ENCODE assay signal across 18 cellular contexts in the genomic region with DNA sequence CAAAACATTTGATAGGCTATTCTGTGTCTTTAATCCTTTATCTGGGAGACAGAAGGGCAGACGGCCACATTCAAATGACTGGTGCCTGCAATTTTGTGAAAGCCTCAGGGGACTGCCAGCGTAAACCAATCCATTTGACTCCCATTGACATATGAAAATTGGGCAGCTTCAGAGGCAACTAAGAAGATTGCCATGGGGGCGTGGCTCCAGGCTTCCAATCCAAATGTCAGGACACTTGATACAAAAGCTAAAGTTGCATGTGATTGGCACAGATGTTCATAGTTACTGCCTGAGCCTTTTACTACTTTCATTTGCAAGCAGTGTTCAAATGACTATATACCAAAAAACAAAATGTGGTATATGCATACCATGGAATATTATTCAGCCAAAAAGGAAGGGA. TPM values are rescaled to one million over a fixed set of nuclear protein-coding genes. Genes with fewer than 3 reads are reported as not detected.
DNase-seq lines count a peak whose midpoint lies in the region; ATAC-seq and TF ChIP-seq lines count a peak whose summit lies in the region.
"Had no signal": no experiment of that assay in that cellular context is flagged by ENCODE, and none has a peak within 500 bp of the region (broad histone marks: within the 10 kb centered on the region; RNA-seq: fewer than 3 reads in every experiment).

No MANE protein-coding gene starts in this region.

- no peak overlapping the region for H3K27ac ChIP-seq in endodermal cell (ENCODE audit: low read depth, low read length)
- H3K27ac ChIP-seq: pancreas, testis had no signal

- H3K27me3 Mint-ChIP-seq in Calu3 (ENCODE audit: unreplicated experiment) (no peaks in the 10 kb centered on the region), endodermal cell (ENCODE audit: insufficient read depth) (no peaks in the 10 kb centered on the region)

- POLR2A ChIA-PET in HEK293T (lab: Yijun Ruan, JAX) = no interaction called here

- H3K9me3 Mint-ChIP-seq in Calu3 (ENCODE audit: low read depth, unreplicated experiment) (no peaks in the 10 kb centered on the region), endodermal cell (no peaks in the 10 kb centered on the region)
- H3K9me3 Mint-ChIP-seq: T-helper 1 cell treated with Interleukin-12 subunit alpha and Interleukin-12 subunit beta and Interleukin-4 antibody, amounts not matched to agents 30 μg/mL and 1 μg/mL, for 36 hours had no signal

- H3K9ac ChIP-seq in endodermal cell (ENCODE audit: extremely low read depth, low read length, poor library complexity, severe bottlenecking) = no peak overlapping the region

- intact Hi-C loops in Calu3 (cut with micrococcal nuclease; ENCODE audit: unreplicated experiment) = loop anchor here (2.0 kb wide), 1 partner anchor 73 kb away; no protein-coding TSS in a partner anchor

- WGBS in endodermal cell (ENCODE audit: insufficient coverage in 1 of 2, insufficient read length in 1 of 2), 2 experiments = 83 to 84% methylated on average over 3 of the region's 3 CpGs

- H3K4me3 Mint-ChIP-seq in Calu3 (ENCODE audit: low read depth, unreplicated experiment) (no peak overlapping the region), endodermal cell (no peak overlapping the region)
- H3K4me3 Mint-ChIP-seq: T-helper 1 cell treated with Interleukin-12 subunit alpha and Interleukin-12 subunit beta and Interleukin-4 antibody, amounts not matched to agents 30 μg/mL and 1 μg/mL, for 36 hours had no signal

- no peak for ATAC-seq in GM21723 (IDR thresholded peaks at IDR 0.05; ENCODE audit: unreplicated experiment)

- H3K9me3 ChIP-seq in endodermal cell (ENCODE audit: control insufficient read depth, low read length) = no peaks in the 10 kb centered on the region
- H3K9me3 ChIP-seq: pancreas, testis had no signal

- H3K4me1 ChIP-seq in endodermal cell (ENCODE audit: control insufficient read depth, insufficient read depth, low read length) = no peaks in the 10 kb centered on the region
- H3K4me1 ChIP-seq: pancreas had no signal

- DNase-seq in Calu3 = peak; percentile 13
- DNase-seq in HEK293T (ENCODE audit: extremely low spot score) = no peak
- peak; percentile 96 to 98 for DNase-seq in NCI-H524 (lab: John Stamatoyannopoulos, UW)
- DNase-seq in endodermal cell = peak; percentile 52
- no peak for DNase-seq in ureter (ENCODE audit: low spot score)
- no peak for DNase-seq in cortex of kidney (lab: John Stamatoyannopoulos, UW)
- DNase-seq in NK-92 treated with Interleukin-12 subunit alpha and Interleukin-12 subunit beta, amount 100 ng/mL, for 24 hours (lab: John Stamatoyannopoulos, UW) = no peak
- DNase-seq: activated effector memory CD4-positive, alpha-beta T cell treated with anti-CD3 and anti-CD28 coated beads, Interleukin-2, amount 50 U/mL, for 16 hours; amygdala; cerebellar nuclear complex; pancreas; stimulated activated CD4-positive, alpha-beta T cell treated with anti-CD3 and anti-CD28 coated beads, Interleukin-4, amount 100 ng/mL, for 24 hours; stimulated activated CD8-positive, alpha-beta memory T cell treated with anti-CD3 and anti-CD28 coated beads, Interleukin-4, amount 100 ng/mL, for 48 hours; testis had no signal

- H3K4me1 Mint-ChIP-seq in Calu3 (ENCODE audit: low read depth, unreplicated experiment) (peaks cover 33% of the 10 kb centered on the region), endodermal cell (no peaks in the 10 kb centered on the region)

- no peak overlapping the region for H3K4me3 ChIP-seq in endodermal cell (ENCODE audit: low read length)
- H3K4me3 ChIP-seq: pancreas, testis had no signal

- TF ChIP-seq CTCF in Calu3 (IDR thresholded peaks at IDR 0.05; ENCODE audit: unreplicated experiment) (no peak), endodermal cell (conservative IDR thresholded peaks at IDR 0.05) (no peak)

- H3K36me3 Mint-ChIP-seq in Calu3 (ENCODE audit: insufficient read depth, unreplicated experiment) (peaks cover 12% of the 10 kb centered on the region), endodermal cell (ENCODE audit: low read depth) (no peaks in the 10 kb centered on the region)

- no peak overlapping the region for H3K27ac Mint-ChIP-seq in Calu3 (ENCODE audit: unreplicated experiment)
- no peak overlapping the region for H3K27ac Mint-ChIP-seq in endodermal cell
- H3K27ac Mint-ChIP-seq: T-helper 1 cell treated with Interleukin-12 subunit alpha and Interleukin-12 subunit beta and Interleukin-4 antibody, amounts not matched to agents 30 μg/mL and 1 μg/mL, for 36 hours had no signal

- no peaks in the 10 kb centered on the region for H3K27me3 ChIP-seq in endodermal cell (ENCODE audit: control insufficient read depth, insufficient read depth, low read length, poor library complexity, severe bottlenecking)
- H3K27me3 ChIP-seq: pancreas, testis had no signal

- CTCF ChIA-PET in Calu3 (lab: Charles Lee) (interaction anchor here (1.0 kb wide), 1 partner anchor 9 kb away, joined by 3 read pairs; no protein-coding TSS in a partner anchor), HEK293T (lab: Yijun Ruan, JAX) (no interaction called here)

- no TSS peak for BruUV-seq in Calu3 (replicated peaks; lab: Mats Ljungman, UMichigan)

- no peaks in the 10 kb centered on the region for H3K36me3 ChIP-seq in endodermal cell (ENCODE audit: control insufficient read depth, insufficient read depth, low read length)

TF ChIP-seq in HEK293T, 16 proteins besides CTCF, POLR2A, EP300 and RAD21:
- TF ChIP-seq, protein P1, sequence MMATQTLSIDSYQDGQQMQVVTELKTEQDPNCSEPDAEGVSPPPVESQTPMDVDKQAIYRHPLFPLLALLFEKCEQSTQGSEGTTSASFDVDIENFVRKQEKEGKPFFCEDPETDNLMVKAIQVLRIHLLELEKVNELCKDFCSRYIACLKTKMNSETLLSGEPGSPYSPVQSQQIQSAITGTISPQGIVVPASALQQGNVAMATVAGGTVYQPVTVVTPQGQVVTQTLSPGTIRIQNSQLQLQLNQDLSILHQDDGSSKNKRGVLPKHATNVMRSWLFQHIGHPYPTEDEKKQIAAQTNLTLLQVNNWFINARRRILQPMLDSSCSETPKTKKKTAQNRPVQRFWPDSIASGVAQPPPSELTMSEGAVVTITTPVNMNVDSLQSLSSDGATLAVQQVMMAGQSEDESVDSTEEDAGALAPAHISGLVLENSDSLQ (IDR thresholded peaks at IDR 0.05) = 0 out of 2 replicates have a peak, but pooled peaks have one; percentile 14
- TF ChIP-seq CTBP1 (IDR thresholded peaks at IDR 0.05; ENCODE audit: borderline replicate concordance) = no peak
- no peak for TF ChIP-seq BHLHE40 (IDR thresholded peaks at IDR 0.05; ENCODE audit: borderline replicate concordance)

RNA-seq across cellular contexts. Expression of gene SPC25, which starts 42.0 kb away (rescaled TPM):
- total RNA-seq in Calu3 (2022) = 60.2 and 77.0 TPM in 2 replicates
- 10 to 100 TPM; 22.4 to 57.8 TPM for total RNA-seq in endodermal cell
- polyA plus RNA-seq in endodermal cell (2013, experiment 1 of 2) = 47.2 TPM
- polyA plus RNA-seq in endodermal cell (2013, experiment 2 of 2) = 45.0 TPM
- total RNA-seq in ureter = 0.47 TPM

RNA-seq across cellular contexts. Expression of gene NOSTRIN, which starts 45.8 kb away (rescaled TPM):
- total RNA-seq in Calu3 (2022) (12.5 and 18.4 TPM in 2 replicates), endodermal cell (under 1 TPM; 0.42 to 0.73 TPM), ureter (31.4 TPM)
- polyA plus RNA-seq in endodermal cell (2013, experiment 1 of 2) = 0.96 TPM
- 0.54 TPM for polyA plus RNA-seq in endodermal cell (2013, experiment 2 of 2)

RNA-seq across cellular contexts. Expression of gene G6PC2, which starts 52.9 kb away (rescaled TPM):
- total RNA-seq in Calu3 (2022) (not detected in 2 replicates), endodermal cell (not detected), ureter (not detected)
- not detected for polyA plus RNA-seq in endodermal cell (2013, experiment 1 of 2)
- not detected for polyA plus RNA-seq in endodermal cell (2013, experiment 2 of 2)
- total RNA-seq: frontal cortex, lower leg skin had no signal

Comparison
In these comparisons a context has a peak if more than half of its experiments do, and no peak if none do; other contexts are left out.
1. DNase-seq: peak in Calu3 (single experiment), NCI-H524 (2 of 2) and endodermal cell (single experiment); none in HEK293T (single experiment), ureter (single experiment), cortex of kidney (single experiment) and NK-92 treated with Interleukin-12 subunit alpha and Interleukin-12 subunit beta, amount 100 ng/mL, for 24 hours (single experiment).
2. RNA of gene SPC25, which starts 42.0 kb away (total RNA-seq): 60.2 to 77.0 TPM in Calu3 and 22.4 to 57.8 TPM in endodermal cell; 0.47 TPM in ureter (single experiment); every median in the first group is over 10 times any median in the second.